ENCODE assay signal across 29 cellular contexts in genomic region chr4:153777421-153777820, GRCh38. TPM values are rescaled to one million over a fixed set of nuclear protein-coding genes. Genes with fewer than 3 reads are reported as not detected.
DNase-seq lines count a peak whose midpoint lies in the region; ATAC-seq, FAIRE-seq and TF ChIP-seq lines count a peak whose summit lies in the region.
"Had no signal": no experiment of that assay in that cellular context is flagged by ENCODE, and none has a peak within 500 bp of the region (broad histone marks: within the 10 kb centered on the region; RNA-seq: fewer than 3 reads in every experiment).

No MANE protein-coding gene starts in this region.

- TF ChIP-seq EP300 in Ishikawa (IDR thresholded peaks at IDR 0.05; ENCODE audit: borderline replicate concordance) = no peak
- TF ChIP-seq EP300 in H1 (IDR thresholded peaks at IDR 0.05; ENCODE audit: borderline replicate concordance in 1 of 2, low read depth in 2 of 2, low read length in 2 of 2) = no peak

- in situ Hi-C loops in IMR-90 (cut with MboI; ENCODE audit: low sequenced_read_pairs) = no loop called here

- H3K14ac ChIP-seq in IMR-90 (replicated peaks; ENCODE audit: low read depth, low read length) (no peak overlapping the region), H1 (ENCODE audit: insufficient read length) (no peak overlapping the region)

- POLR2A ChIA-PET in IMR-90 (lab: Charles Lee; ENCODE audit: unreplicated experiment) (no interaction called here), H1 (lab: Charles Lee; ENCODE audit: partially characterized antibody) (interaction anchor here (0.9 to 2.0 kb wide), 4 partner anchors 8 to 151 kb away, joined by 3 to 11 read pairs (median 6); partner anchors contain the start of gene SFRP2), MCF 10A (lab: Yijun Ruan, JAX) (interaction anchor here (1.4 kb wide), 1 partner anchor 8 kb away, joined by 3 read pairs; no protein-coding TSS in a partner anchor)

- H3K27ac ChIP-seq in IMR-90 (ENCODE audit: insufficient read depth, low read length) (no peak overlapping the region), H1 (ENCODE audit: low read depth, low read length) (no peak overlapping the region)
- H3K27ac ChIP-seq: BLaER1 had no signal

- H3K18ac ChIP-seq in IMR-90 (ENCODE audit: low read depth, low read length) (no peak overlapping the region), H1 (ENCODE audit: extremely low read depth, low read length) (no peak overlapping the region)

- no peak overlapping the region for H4K5ac ChIP-seq in IMR-90 (ENCODE audit: low read depth, low read length)
- no peak overlapping the region for H4K5ac ChIP-seq in H1 (ENCODE audit: insufficient read length, low read depth, low read length)

- H2AK5ac ChIP-seq in IMR-90 (ENCODE audit: low read depth, low read length) = no peak overlapping the region
- H2AK5ac ChIP-seq in H1 (ENCODE audit: low read depth, low read length) = no peak overlapping the region

- no peak for ATAC-seq in IMR-90 (ENCODE audit: low read depth)
- ATAC-seq: GM12878 had no signal

- BruUV-seq in IMR-90 (replicated peaks; lab: Mats Ljungman, UMichigan) (no TSS peak), MCF 10A (replicated peaks; lab: Mats Ljungman, UMichigan) (no TSS peak)

- H3K4me3 ChIP-seq in IMR-90 (ENCODE audit: insufficient read depth, low read depth, low read length) (no peak overlapping the region), H1 (ENCODE audit: extremely low read depth in 1 of 4, insufficient read depth in 2 of 4, low read depth in 3 of 4, low read length in 4 of 4) (no peak overlapping the region), foreskin fibroblast (ENCODE audit: low read depth in 1 of 2, low read length in 2 of 2) (no peak overlapping the region)
- H3K4me3 ChIP-seq: BLaER1, GM12878 had no signal

- TF ChIP-seq POLR2A in IMR-90 (IDR thresholded peaks at IDR 0.05; ENCODE audit: low read depth, low read length) = no peak
- no peak for TF ChIP-seq POLR2A in H1 (IDR thresholded peaks at IDR 0.05; ENCODE audit: control extremely low read depth in 1 of 2, low read depth in 2 of 2, low read length in 2 of 2)

- no peaks in the 10 kb centered on the region for H3K79me1 ChIP-seq in IMR-90 (ENCODE audit: low read depth in 1 of 2, low read length in 2 of 2)
- no peaks in the 10 kb centered on the region for H3K79me1 ChIP-seq in H1 (ENCODE audit: low read depth, low read length)

- no peak overlapping the region for H3K23ac ChIP-seq in IMR-90 (ENCODE audit: low read depth, low read length)
- no peak overlapping the region for H3K23ac ChIP-seq in H1 (ENCODE audit: insufficient read length)

- H4K8ac ChIP-seq in IMR-90 (ENCODE audit: low read depth in 2 of 2, low read length in 2 of 2) = no peak overlapping the region
- no peak overlapping the region for H4K8ac ChIP-seq in H1 (ENCODE audit: extremely low read depth, insufficient read depth, low read length)

- intact Hi-C loops in IMR-90 (cut with micrococcal nuclease) (no loop called here), MCF 10A (cut with micrococcal nuclease) (no loop called here)

- no peak overlapping the region for H2AK9ac ChIP-seq in IMR-90 (replicated peaks; ENCODE audit: low read depth, low read length, poor library complexity)

- dilution Hi-C loops in IMR-90 (cut with HindIII; ENCODE audit: low sequenced_read_pairs, unreplicated experiment) = no loop called here

- no peak overlapping the region for H2BK120ac ChIP-seq in IMR-90 (ENCODE audit: low read depth, low read length)
- H2BK120ac ChIP-seq in H1 (replicated peaks; ENCODE audit: low read depth, low read length) = no peak overlapping the region

- H2BK20ac ChIP-seq in IMR-90 (ENCODE audit: low read depth, low read length) = no peak overlapping the region
- H2BK20ac ChIP-seq in H1 (ENCODE audit: low read length) = no peak overlapping the region

- no peaks in the 10 kb centered on the region for H3K9me1 ChIP-seq in IMR-90 (ENCODE audit: insufficient read depth, low read length)

- no peaks in the 10 kb centered on the region for H3K9me3 Mint-ChIP-seq in MCF 10A (ENCODE audit: unreplicated experiment)

- H3K27me3 Mint-ChIP-seq in MCF 10A (ENCODE audit: insufficient read depth, unreplicated experiment) = no peaks in the 10 kb centered on the region

- H3K36me3 ChIP-seq in IMR-90 (ENCODE audit: control insufficient read depth, insufficient read depth, low read length) = no peaks in the 10 kb centered on the region
- peaks cover 5 to 20% (median 16%) of the 10 kb centered on the region in 4 experiments for H3K36me3 ChIP-seq in H1 (ENCODE audit: control insufficient read depth in 2 of 4, insufficient read depth in 4 of 4, low read length in 3 of 4)
- H3K36me3 ChIP-seq: BE2C, BLaER1 had no signal

- no peak for FAIRE-seq in H1 (lab: Jason Lieb, UNC)
- FAIRE-seq: A204.1, GM12878, GM12892, GM18507 had no signal

- H3K4me2 ChIP-seq in IMR-90 (ENCODE audit: low read depth, low read length) = no peak overlapping the region
- no peak overlapping the region for H3K4me2 ChIP-seq in H1 (ENCODE audit: insufficient read depth in 1 of 2, low read depth in 2 of 2, low read length in 2 of 2)
- H3K4me2 ChIP-seq: BLaER1 had no signal

- H4K91ac ChIP-seq in IMR-90 (ENCODE audit: insufficient read depth, low read depth, low read length) = no peak overlapping the region
- H4K91ac ChIP-seq in H1 (replicated peaks; ENCODE audit: insufficient read length, low read length) = no peak overlapping the region

- no peaks in the 10 kb centered on the region for H3K36me3 Mint-ChIP-seq in MCF 10A (ENCODE audit: insufficient read depth, unreplicated experiment)
- H3K36me3 Mint-ChIP-seq: CD14-positive monocyte; CD4-positive, alpha-beta memory T cell; CD8-positive, alpha-beta memory T cell had no signal

- H3K27me3 ChIP-seq in IMR-90 (ENCODE audit: control insufficient read depth, insufficient read depth, low read length) (no peaks in the 10 kb centered on the region), H1 (replicated peaks in 1 of 4; ENCODE audit: control insufficient read depth in 3 of 4, extremely low read depth in 1 of 4, insufficient read depth in 3 of 4, low read length in 3 of 4) (no peaks in the 10 kb centered on the region)
- H3K27me3 ChIP-seq: BLaER1 had no signal

- TF ChIP-seq CTCF in IMR-90 (conservative IDR thresholded peaks at IDR 0.05; ENCODE audit: low read depth, low read length) (no peak), H1 (IDR thresholded peaks at IDR 0.05; ENCODE audit: control extremely low read depth in 1 of 3, insufficient read depth in 1 of 3, low read depth in 1 of 3, low read length in 3 of 3) (no peak), MCF 10A (IDR thresholded peaks at IDR 0.05; ENCODE audit: unreplicated experiment) (no peak), foreskin fibroblast (IDR thresholded peaks at IDR 0.05; ENCODE audit: low read depth, low read length) (no peak)

- H3K27ac Mint-ChIP-seq in MCF 10A (ENCODE audit: low read depth, unreplicated experiment) = no peak overlapping the region
- H3K27ac Mint-ChIP-seq: CD14-positive monocyte; CD4-positive, alpha-beta memory T cell; CD4-positive, CD25-positive, alpha-beta regulatory T cell; CD8-positive, alpha-beta memory T cell had no signal

- DNase-seq in IMR-90 (no peak), H1 (ENCODE audit: low read depth in 1 of 2, low spot score in 2 of 2) (no peak), MCF 10A (ENCODE audit: unreplicated experiment) (no peak), foreskin fibroblast (no peak)
- DNase-seq: 8988T; ACHN; BE2C; C1 segment of cervical spinal cord; CD4-positive, alpha-beta memory T cell; CD4-positive, CD25-positive, alpha-beta regulatory T cell; CD8-positive, alpha-beta memory T cell; COR-L47; DMS 273 treated with DMSO at 0.1 percent for 48 hours; DMS153; DMS53; DMS79; DND-41; EL; GDM1 had no signal

- H2BK5ac ChIP-seq in IMR-90 (ENCODE audit: low read depth, low read length, poor library complexity, severe bottlenecking) (no peak overlapping the region), H1 (ENCODE audit: low read depth, low read length) (no peak overlapping the region)

- peaks cover 9% of the 10 kb centered on the region for H3K4me1 Mint-ChIP-seq in MCF 10A (ENCODE audit: insufficient read depth, unreplicated experiment)
- H3K4me1 Mint-ChIP-seq: CD4-positive, alpha-beta memory T cell; CD4-positive, CD25-positive, alpha-beta regulatory T cell; CD8-positive, alpha-beta memory T cell had no signal

- H2BK15ac ChIP-seq in IMR-90 (ENCODE audit: low read depth, low read length) (no peak overlapping the region), H1 (ENCODE audit: low read length) (no peak overlapping the region)

- no peaks in the 10 kb centered on the region for H3K79me2 ChIP-seq in H1 (ENCODE audit: control insufficient read depth in 1 of 2, insufficient read depth in 2 of 2, low read length in 2 of 2)

- H3K4ac ChIP-seq in IMR-90 (ENCODE audit: low read depth, low read length) (no peak overlapping the region), H1 (replicated peaks; ENCODE audit: insufficient read length, low read depth, low read length) (no peak overlapping the region)

- no peaks in the 10 kb centered on the region for H4K20me1 ChIP-seq in IMR-90 (ENCODE audit: insufficient read depth, low read length)
- H4K20me1 ChIP-seq in H1 (replicated peaks in 1 of 2; ENCODE audit: control insufficient read depth in 1 of 2, insufficient read depth in 2 of 2, low read length in 2 of 2) = peaks cover 3 to 7% of the 10 kb centered on the region in 2 experiments
- H4K20me1 ChIP-seq: BLaER1 had no signal

- no peak overlapping the region for H2BK12ac ChIP-seq in H1 (ENCODE audit: low read depth, low read length)

- H3K4me1 ChIP-seq in IMR-90 (ENCODE audit: control insufficient read depth, insufficient read depth, low read length) (no peaks in the 10 kb centered on the region), H1 (replicated peaks in 1 of 4; ENCODE audit: control insufficient read depth in 3 of 4, insufficient read depth in 4 of 4, low read length in 3 of 4) (peaks cover 0 to 16% (median 5%) of the 10 kb centered on the region in 4 experiments; a peak in 4 of 7 replicates)
- H3K4me1 ChIP-seq: BE2C, BLaER1 had no signal

- no peak overlapping the region for H3K56ac ChIP-seq in IMR-90 (ENCODE audit: extremely low read depth, insufficient read depth, low read length)
- no peak overlapping the region for H3K56ac ChIP-seq in H1 (replicated peaks; ENCODE audit: insufficient read length, low read depth, low read length)

- no peaks in the 10 kb centered on the region for H3K23me2 ChIP-seq in H1 (ENCODE audit: low read depth, low read length)

- H3K9ac ChIP-seq in IMR-90 (ENCODE audit: low read depth, low read length) (no peak overlapping the region), H1 (replicated peaks in 1 of 4; ENCODE audit: extremely low read depth in 1 of 4, low read depth in 3 of 4, low read length in 3 of 4) (no peak overlapping the region)
- H3K9ac ChIP-seq: BLaER1 had no signal

- H3K9me3 ChIP-seq in IMR-90 (ENCODE audit: control insufficient read depth, insufficient read depth, low read length) (no peaks in the 10 kb centered on the region), H1 (ENCODE audit: insufficient read depth in 2 of 2, low read depth in 1 of 2, low read length in 1 of 2) (0 out of 4 replicates have a peak, but pooled peaks cover 0 to 3% of the 10 kb centered on the region in 2 experiments)
- H3K9me3 ChIP-seq: BE2C had no signal

- TF ChIP-seq RAD21 in IMR-90 (IDR thresholded peaks at IDR 0.05; ENCODE audit: low read length) (no peak), Ishikawa (IDR thresholded peaks at IDR 0.05; ENCODE audit: low read depth) (no peak), H1 (IDR thresholded peaks at IDR 0.05 in 1 of 2, conservative IDR thresholded peaks at IDR 0.05 in 1 of 2; ENCODE audit: low read depth in 2 of 2, low read length in 2 of 2) (no peak)

- CTCF ChIA-PET in IMR-90 (lab: Yijun Ruan, JAX) (no interaction called here), H1 (lab: Charles Lee; ENCODE audit: partially characterized antibody) (interaction anchor here (1.0 to 1.3 kb wide), 5 partner anchors 8 to 15 kb away, joined by 3 to 4 read pairs (median 3); partner anchors contain the start of gene SFRP2), MCF 10A (lab: Yijun Ruan, JAX) (no interaction called here)

- H3K4me3 Mint-ChIP-seq in MCF 10A (ENCODE audit: unreplicated experiment) = no peak overlapping the region
- H3K4me3 Mint-ChIP-seq: CD14-positive monocyte; CD4-positive, alpha-beta memory T cell; CD4-positive, CD25-positive, alpha-beta regulatory T cell; CD8-positive, alpha-beta memory T cell had no signal

- H2AFZ ChIP-seq in IMR-90 (replicated peaks; ENCODE audit: low read length, poor library complexity) = no peak overlapping the region
- no peak overlapping the region for H2AFZ ChIP-seq in H1 (ENCODE audit: low read length)

RNA-seq across cellular contexts. Expression of gene SFRP2, which starts 11.5 kb away (rescaled TPM):
- not detected in 2 replicates for total RNA-seq in IMR-90 (2012; rRNA removed)
- not detected in 2 replicates for polyA plus RNA-seq in IMR-90 (2012; rRNA removed)
- polyA plus RNA-seq in IMR-90 (2012; cell fraction: cytosol; rRNA removed) = 0.02 TPM in 1 of 2 replicates, not detected in the other
- polyA plus RNA-seq in IMR-90 (2012; cell fraction: nucleus; rRNA removed; ENCODE audit: low replicate concordance) = not detected in 2 replicates
- 342 and 354 TPM in 2 replicates for total RNA-seq in H1 (2021; fragmentation: NEBNext Ultra II Directional; extraction: Animal tissue kit (Norgen Biotek cat#: 25700))
- 108 and 177 TPM in 2 replicates for polyA plus RNA-seq in H1 (2011; rRNA removed)
- polyA plus RNA-seq in H1 (2011; cell fraction: cytosol; rRNA removed) = 73.3 TPM
- polyA plus RNA-seq in H1 (2011; cell fraction: nucleus; rRNA removed) = 124 TPM
- 338 to 388 TPM (median 363 TPM) in 4 replicates for polyA plus RNA-seq in H1 (2012, experiment 1 of 2)
- 372 TPM for polyA plus RNA-seq in H1 (2012, experiment 2 of 2)
- 748 TPM for polyA plus RNA-seq in H1 (2013, experiment 1 of 2)
- polyA plus RNA-seq in H1 (2013, experiment 2 of 2) = 812 TPM
- polyA minus RNA-seq in H1 (2011; rRNA and poly(A)+ RNA removed) = 54.6 and 56.4 TPM in 2 replicates
- 119 TPM for polyA minus RNA-seq in H1 (2011; cell fraction: cytosol; rRNA and poly(A)+ RNA removed)
- polyA minus RNA-seq in H1 (2011; cell fraction: nucleus; rRNA and poly(A)+ RNA removed) = 63.1 TPM
- not detected in 2 replicates for total RNA-seq in MCF 10A (2022)
- total RNA-seq: CD4-positive, alpha-beta memory T cell; CD4-positive, CD25-positive, alpha-beta regulatory T cell; Daoy; G401 had no signal
- polyA plus RNA-seq: AG04450; CD14-positive monocyte; CD4-positive, alpha-beta memory T cell; CD4-positive, CD25-positive, alpha-beta regulatory T cell; CD8-positive, alpha-beta memory T cell had no signal

RNA-seq across cellular contexts. Expression of gene RNF175, which starts 17.6 kb away (rescaled TPM):
- total RNA-seq in IMR-90 (2012; rRNA removed) (not detected in 2 replicates), MCF 10A (2022) (0.42 and 0.66 TPM in 2 replicates)
- polyA plus RNA-seq in IMR-90 (2012; rRNA removed) (not detected in 2 replicates), H1 (2011; rRNA removed) (4.7 and 9.8 TPM in 2 replicates)
- not detected in 2 replicates for polyA plus RNA-seq in IMR-90 (2012; cell fraction: cytosol; rRNA removed)
- polyA plus RNA-seq in IMR-90 (2012; cell fraction: nucleus; rRNA removed; ENCODE audit: low replicate concordance) = not detected in 2 replicates
- 7.3 and 7.9 TPM in 2 replicates for total RNA-seq in H1 (2021; fragmentation: NEBNext Ultra II Directional; extraction: Animal tissue kit (Norgen Biotek cat#: 25700))
- polyA plus RNA-seq in H1 (2011; cell fraction: cytosol; rRNA removed) = 7.9 TPM
- 8.2 TPM for polyA plus RNA-seq in H1 (2011; cell fraction: nucleus; rRNA removed)
- 7.0 to 11.4 TPM (median 7.5 TPM) in 4 replicates for polyA plus RNA-seq in H1 (2012, experiment 1 of 2)
- polyA plus RNA-seq in H1 (2012, experiment 2 of 2) = 3.4 TPM
- polyA plus RNA-seq in H1 (2013, experiment 1 of 2) = 5.1 TPM
- 4.8 TPM for polyA plus RNA-seq in H1 (2013, experiment 2 of 2)
- polyA minus RNA-seq in H1 (2011; rRNA and poly(A)+ RNA removed) = 17.9 and 20.3 TPM in 2 replicates
- 7.5 TPM for polyA minus RNA-seq in H1 (2011; cell fraction: cytosol; rRNA and poly(A)+ RNA removed)
- polyA minus RNA-seq in H1 (2011; cell fraction: nucleus; rRNA and poly(A)+ RNA removed) = 29.8 TPM
- total RNA-seq: CD8-positive, alpha-beta memory T cell; Daoy; G401; GM12878 had no signal
- polyA plus RNA-seq: AG04450; CD8-positive, alpha-beta memory T cell; GM12878 had no signal

Comparison
In these comparisons a context has a peak if more than half of its experiments do, and no peak if none do; other contexts are left out.
1. RNA of gene SFRP2, which starts 11.5 kb away (total RNA-seq): 342 to 354 TPM in H1; not detected in IMR-90 and not detected in MCF 10A; every median in the first group is over 100 times any median in the second.